ENCODE assay signal across 1 cellular context in genomic region chr3:194685723-194686413, GRCh38.
TF ChIP-seq lines count a peak whose summit lies in the region.

A gene with protein sequence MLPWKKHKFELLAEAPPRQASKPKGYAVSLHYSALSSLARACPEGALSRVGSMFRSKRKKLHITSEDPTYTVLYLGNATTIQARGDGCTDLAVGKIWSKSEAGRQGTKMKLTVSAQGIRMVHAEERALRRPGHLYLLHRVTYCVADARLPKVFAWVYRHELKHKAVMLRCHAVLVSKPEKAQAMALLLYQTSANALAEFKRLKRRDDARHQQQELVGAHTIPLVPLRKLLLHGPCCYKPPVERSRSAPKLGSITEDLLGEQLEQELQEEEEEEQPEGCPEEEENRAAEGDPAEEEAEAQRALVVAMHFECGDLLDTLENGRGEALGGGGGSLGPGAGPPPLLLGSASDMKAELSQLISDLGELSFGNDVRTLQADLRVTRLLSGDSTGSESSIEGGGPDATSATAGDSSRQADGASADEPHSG (plus strand): TSS chr3:194685883. CDS start chr3:194686827, 944 bp downstream.

TF ChIP-seq in GM12878, 131 proteins besides CTCF, POLR2A, EP300 and RAD21 (continued from another document):
- TF ChIP-seq, protein P1, sequence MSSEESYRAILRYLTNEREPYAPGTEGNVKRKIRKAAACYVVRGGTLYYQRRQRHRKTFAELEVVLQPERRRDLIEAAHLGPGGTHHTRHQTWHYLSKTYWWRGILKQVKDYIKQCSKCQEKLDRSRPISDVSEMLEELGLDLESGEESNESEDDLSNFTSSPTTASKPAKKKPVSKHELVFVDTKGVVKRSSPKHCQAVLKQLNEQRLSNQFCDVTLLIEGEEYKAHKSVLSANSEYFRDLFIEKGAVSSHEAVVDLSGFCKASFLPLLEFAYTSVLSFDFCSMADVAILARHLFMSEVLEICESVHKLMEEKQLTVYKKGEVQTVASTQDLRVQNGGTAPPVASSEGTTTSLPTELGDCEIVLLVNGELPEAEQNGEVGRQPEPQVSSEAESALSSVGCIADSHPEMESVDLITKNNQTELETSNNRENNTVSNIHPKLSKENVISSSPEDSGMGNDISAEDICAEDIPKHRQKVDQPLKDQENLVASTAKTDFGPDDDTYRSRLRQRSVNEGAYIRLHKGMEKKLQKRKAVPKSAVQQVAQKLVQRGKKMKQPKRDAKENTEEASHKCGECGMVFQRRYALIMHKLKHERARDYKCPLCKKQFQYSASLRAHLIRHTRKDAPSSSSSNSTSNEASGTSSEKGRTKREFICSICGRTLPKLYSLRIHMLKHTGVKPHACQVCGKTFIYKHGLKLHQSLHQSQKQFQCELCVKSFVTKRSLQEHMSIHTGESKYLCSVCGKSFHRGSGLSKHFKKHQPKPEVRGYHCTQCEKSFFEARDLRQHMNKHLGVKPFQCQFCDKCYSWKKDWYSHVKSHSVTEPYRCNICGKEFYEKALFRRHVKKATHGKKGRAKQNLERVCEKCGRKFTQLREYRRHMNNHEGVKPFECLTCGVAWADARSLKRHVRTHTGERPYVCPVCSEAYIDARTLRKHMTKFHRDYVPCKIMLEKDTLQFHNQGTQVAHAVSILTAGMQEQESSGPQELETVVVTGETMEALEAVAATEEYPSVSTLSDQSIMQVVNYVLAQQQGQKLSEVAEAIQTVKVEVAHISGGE (CRISPR knock-in tag; IDR thresholded peaks at IDR 0.05): no peak
- TF ChIP-seq NFXL1 (IDR thresholded peaks at IDR 0.05; ENCODE audit: borderline replicate concordance): no peak
- TF ChIP-seq, protein P2, sequence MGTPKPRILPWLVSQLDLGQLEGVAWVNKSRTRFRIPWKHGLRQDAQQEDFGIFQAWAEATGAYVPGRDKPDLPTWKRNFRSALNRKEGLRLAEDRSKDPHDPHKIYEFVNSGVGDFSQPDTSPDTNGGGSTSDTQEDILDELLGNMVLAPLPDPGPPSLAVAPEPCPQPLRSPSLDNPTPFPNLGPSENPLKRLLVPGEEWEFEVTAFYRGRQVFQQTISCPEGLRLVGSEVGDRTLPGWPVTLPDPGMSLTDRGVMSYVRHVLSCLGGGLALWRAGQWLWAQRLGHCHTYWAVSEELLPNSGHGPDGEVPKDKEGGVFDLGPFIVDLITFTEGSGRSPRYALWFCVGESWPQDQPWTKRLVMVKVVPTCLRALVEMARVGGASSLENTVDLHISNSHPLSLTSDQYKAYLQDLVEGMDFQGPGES (IDR thresholded peaks at IDR 0.05): no peak
- peak; percentile 63 for TF ChIP-seq IKZF1 (conservative IDR thresholded peaks at IDR 0.05)
- TF ChIP-seq POU2F2 (IDR thresholded peaks at IDR 0.05; ENCODE audit: borderline replicate concordance, low read depth, low read length): peak; percentile 94
- TF ChIP-seq ZBTB4 (CRISPR knock-in tag; IDR thresholded peaks at IDR 0.05): no peak
- TF ChIP-seq CHD1 (IDR thresholded peaks at IDR 0.05; ENCODE audit: low read depth, low read length): 0 out of 2 replicates have a peak, but pooled peaks have one; percentile 81
- no peak; the same call in 1 of the 2 replicates for TF ChIP-seq CREM (IDR thresholded peaks at IDR 0.05; ENCODE audit: low read depth)
TF ChIP-seq in GM12878: peak in this region for 28.
